Comparison of ENCODE assay signal across 20 cellular contexts in the genomic region with DNA sequence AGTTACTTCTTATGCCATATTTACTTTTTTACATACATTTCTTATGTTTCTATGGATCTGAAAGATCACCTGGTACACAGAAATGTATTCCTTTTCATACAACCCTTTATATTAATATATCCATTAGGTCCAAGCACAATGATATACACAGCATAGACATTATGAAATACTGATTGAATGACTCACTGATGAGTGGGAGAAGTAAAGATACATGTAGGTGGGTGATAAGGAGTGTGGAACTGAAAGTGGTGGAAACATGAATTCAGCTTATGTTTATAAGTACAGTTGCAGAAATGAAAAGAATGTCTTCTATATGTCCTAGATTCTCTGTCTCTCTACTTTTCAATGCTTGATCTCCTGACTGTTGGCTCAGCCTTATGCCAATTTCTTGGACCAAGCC.
DNase-seq lines count a peak whose midpoint lies in the region; ATAC-seq, FAIRE-seq and TF ChIP-seq lines count a peak whose summit lies in the region.
"Had no signal": no experiment of that assay in that cellular context is flagged by ENCODE, and none has a peak within 500 bp of the region (broad histone marks: within the 10 kb centered on the region; RNA-seq: fewer than 3 reads in every experiment).

No MANE protein-coding gene starts in this region.

- H3K4me1 Mint-ChIP-seq in T-helper 2 cell treated with Interferon-gamma antibody and Interleukin-4, amounts not matched to agents 5 μg/mL and 100 μg/mL, for 36 hours (ENCODE audit: low read depth): no peaks in the 10 kb centered on the region
- H3K4me1 Mint-ChIP-seq: CD14-positive monocyte; CD4-positive, alpha-beta memory T cell; GM23338 had no signal

- TF ChIP-seq CTCF in fibroblast of pulmonary artery (IDR thresholded peaks at IDR 0.05; ENCODE audit: low read length, missing control alignments): no peak

- H3K4me3 ChIP-seq in fibroblast of pulmonary artery (replicated peaks; ENCODE audit: low read depth, low read length): no peak overlapping the region
- H3K4me3 ChIP-seq: BLaER1, GM23338 had no signal

- H3K9me3 Mint-ChIP-seq in T-helper 2 cell treated with Interferon-gamma antibody and Interleukin-4, amounts not matched to agents 5 μg/mL and 100 μg/mL, for 36 hours: no peaks in the 10 kb centered on the region

- no peak overlapping the region for H3K27ac Mint-ChIP-seq in T-helper 2 cell treated with Interferon-gamma antibody and Interleukin-4, amounts not matched to agents 5 μg/mL and 100 μg/mL, for 36 hours
- H3K27ac Mint-ChIP-seq: CD14-positive monocyte; CD4-positive, alpha-beta memory T cell; GM23338 had no signal

- DNase-seq in NCI-H226 (peak; percentile 69), amniotic epithelial cell (ENCODE audit: low read depth) (peak; percentile 17), fibroblast of pulmonary artery (ENCODE audit: low read depth) (peak; percentile 25), putamen (ENCODE audit: low spot score) (peak; percentile 3), left cardiac atrium (no peak), GM19239 (ENCODE audit: insufficient read length, low spot score) (no peak)
- DNase-seq in T-helper 2 cell treated with Interferon-gamma antibody and Interleukin-4, amounts not matched to agents 5 μg/mL and 100 μg/mL, for 36 hours (ENCODE audit: low spot score): no peak
- no peak for DNase-seq in activated CD8-positive, alpha-beta memory T cell treated with anti-CD3 and anti-CD28 coated beads, Interleukin-2, amount 50 U/mL, for 4 hours
- DNase-seq: 8988T; CD4-positive, alpha-beta memory T cell; DMS153; DMS79; GDM1; HCEC 1CT had no signal

- H3K36me3 Mint-ChIP-seq in T-helper 2 cell treated with Interferon-gamma antibody and Interleukin-4, amounts not matched to agents 5 μg/mL and 100 μg/mL, for 36 hours (ENCODE audit: low read depth): no peaks in the 10 kb centered on the region
- H3K36me3 Mint-ChIP-seq: CD14-positive monocyte; CD4-positive, alpha-beta memory T cell had no signal

- no peak for ATAC-seq in left cardiac atrium
- ATAC-seq: GM23338 had no signal

- no peak for FAIRE-seq in GM19239 (lab: Jason Lieb, UNC)
- FAIRE-seq: GM12892, GM18507, H54 had no signal

- H3K4me3 Mint-ChIP-seq in T-helper 2 cell treated with Interferon-gamma antibody and Interleukin-4, amounts not matched to agents 5 μg/mL and 100 μg/mL, for 36 hours: no peak overlapping the region
- H3K4me3 Mint-ChIP-seq: CD14-positive monocyte; CD4-positive, alpha-beta memory T cell; GM23338 had no signal

- H3K27me3 Mint-ChIP-seq in T-helper 2 cell treated with Interferon-gamma antibody and Interleukin-4, amounts not matched to agents 5 μg/mL and 100 μg/mL, for 36 hours (ENCODE audit: low read depth): no peaks in the 10 kb centered on the region

- intact Hi-C loops in left cardiac atrium (cut with DNase I): no loop called here

Comparison
In these comparisons a context has a peak if more than half of its experiments do, and no peak if none do; other contexts are left out.
1. DNase-seq: peak in NCI-H226 (single experiment), amniotic epithelial cell (single experiment), fibroblast of pulmonary artery (single experiment) and putamen (single experiment); none in T-helper 2 cell treated with Interferon-gamma antibody and Interleukin-4, amounts not matched to agents 5 μg/mL and 100 μg/mL, for 36 hours (single experiment), left cardiac atrium (single experiment), activated CD8-positive, alpha-beta memory T cell treated with anti-CD3 and anti-CD28 coated beads, Interleukin-2, amount 50 U/mL, for 4 hours (single experiment) and GM19239 (single experiment).